Comparison of ENCODE assay signal across 15 cellular contexts in the genomic region with DNA sequence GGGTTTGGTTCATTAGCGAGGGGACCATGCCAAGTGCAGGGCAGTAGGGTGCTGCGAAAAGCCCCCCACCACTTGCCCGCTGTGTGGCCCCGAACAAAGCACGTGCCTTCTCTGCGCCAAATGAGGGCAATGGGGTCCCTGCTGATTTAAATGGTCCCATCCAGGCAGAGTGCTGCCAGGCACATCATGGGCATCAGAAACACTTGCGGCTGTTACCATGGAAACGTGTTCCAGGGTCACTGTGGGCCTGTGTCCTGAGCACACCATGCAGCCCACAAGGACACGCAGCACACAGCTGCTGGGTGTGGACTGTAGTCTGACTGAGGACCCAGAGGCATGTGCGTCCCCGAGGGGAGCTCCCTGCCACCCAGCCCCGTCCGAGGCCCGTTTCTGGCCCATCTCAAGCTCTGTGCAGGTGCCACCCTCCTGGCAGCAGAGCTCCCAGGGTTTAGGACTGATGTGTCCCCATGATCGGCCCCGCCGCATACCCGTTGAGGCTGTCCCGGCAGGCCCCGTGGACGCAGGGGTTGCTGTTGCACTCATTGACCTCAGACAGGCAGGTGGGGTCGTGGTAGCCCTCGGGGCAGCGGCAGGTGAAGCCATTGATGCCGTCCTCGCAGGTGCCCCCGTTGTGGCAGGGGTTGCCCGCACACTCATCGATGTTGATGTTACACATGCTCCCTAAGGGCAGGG.
"Had no signal": no experiment of that assay in that cellular context is flagged by ENCODE, and none has a peak within 500 bp of the region (broad histone marks: within the 10 kb centered on the region; RNA-seq: fewer than 3 reads in every experiment).

No MANE protein-coding gene starts in this region.

- H3K9me3 ChIP-seq: gastroesophageal sphincter, sigmoid colon had no signal

- H3K27ac ChIP-seq: WERI-Rb-1 had no signal

- H3K27me3 ChIP-seq: gastroesophageal sphincter, sigmoid colon had no signal

- H3K4me2 ChIP-seq: smooth muscle cell had no signal

- H3K4me3 ChIP-seq: gastroesophageal sphincter, lung, sigmoid colon, smooth muscle cell had no signal

- ATAC-seq: gastroesophageal sphincter had no signal

- DNase-seq: activated CD4-positive, alpha-beta T cell treated with anti-CD3 and anti-CD28 coated beads for 1 hour; activated CD4-positive, alpha-beta T cell treated with anti-CD3 and anti-CD28 coated beads, Interleukin-2, amount 50 U/mL, for 1 hour; activated gamma-delta T cell treated with Interleukin-2 at 50 U/mL for 16 hours; activated T-cell treated with anti-CD3 and anti-CD28 coated beads, Interleukin-2, amount 50 U/mL, for 1 hour; aorta; naive B cell; occipital lobe; sigmoid colon; stimulated activated CD4-positive, alpha-beta T cell treated with anti-CD3 and anti-CD28 coated beads, Interleukin-2, amount 100 ng/mL, for 48 hours; stimulated activated naive CD4-positive, alpha-beta T cell; T-helper 1 cell; WERI-Rb-1 had no signal
